In genomic region chr16:19108409-19109287, GRCh38 we compare ENCODE assay signal across 23 cellular contexts. TPM values are rescaled to one million over a fixed set of nuclear protein-coding genes. Genes with fewer than 3 reads are reported as not detected.
DNase-seq lines count a peak whose midpoint lies in the region; ATAC-seq lines count a peak whose summit lies in the region.
"Had no signal": no experiment of that assay in that cellular context is flagged by ENCODE, and none has a peak within 500 bp of the region (broad histone marks: within the 10 kb centered on the region; RNA-seq: fewer than 3 reads in every experiment).

No MANE protein-coding gene starts in this region.

- H3K27me3 Mint-ChIP-seq in activated CD4-positive, alpha-beta T cell treated with anti-CD3 and anti-CD28 coated beads, Interleukin-2, amount 10 ng/mL, durations not matched to agents 24 days and 14 days: peaks cover 13% of the 10 kb centered on the region
- H3K27me3 Mint-ChIP-seq in stimulated activated memory B cell treated with anti-CD40 and anti-IgM and Interleukin-4, amounts not matched to agents 10 μg/mL and 1 μg/mL and 100 μg/mL, for 72 hours: peaks cover 8% of the 10 kb centered on the region

- intact Hi-C loops in activated CD4-positive, alpha-beta T cell treated with anti-CD3 and anti-CD28 coated beads, Interleukin-2, amount 10 ng/mL, durations not matched to agents 24 days and 14 days (cut with micrococcal nuclease): no loop called here

- no peaks in the 10 kb centered on the region for H3K79me2 ChIP-seq in Karpas-422 (ENCODE audit: low read length)

- H3K27ac Mint-ChIP-seq in activated CD4-positive, alpha-beta T cell treated with anti-CD3 and anti-CD28 coated beads, Interleukin-2, amount 10 ng/mL, durations not matched to agents 24 days and 14 days: peak overlapping the region; percentile 46
- H3K27ac Mint-ChIP-seq in stimulated activated memory B cell treated with anti-CD40 and anti-IgM and Interleukin-4, amounts not matched to agents 10 μg/mL and 1 μg/mL and 100 μg/mL, for 72 hours: peak overlapping the region; percentile 77

- H3K36me3 Mint-ChIP-seq in activated CD4-positive, alpha-beta T cell treated with anti-CD3 and anti-CD28 coated beads, Interleukin-2, amount 10 ng/mL, durations not matched to agents 24 days and 14 days (ENCODE audit: low read depth): peaks cover 2% of the 10 kb centered on the region
- H3K36me3 Mint-ChIP-seq in stimulated activated memory B cell treated with anti-CD40 and anti-IgM and Interleukin-4, amounts not matched to agents 10 μg/mL and 1 μg/mL and 100 μg/mL, for 72 hours: no peaks in the 10 kb centered on the region

- no peak overlapping the region for H3K4me3 Mint-ChIP-seq in activated CD4-positive, alpha-beta T cell treated with anti-CD3 and anti-CD28 coated beads, Interleukin-2, amount 10 ng/mL, durations not matched to agents 24 days and 14 days
- no peak overlapping the region for H3K4me3 Mint-ChIP-seq in stimulated activated memory B cell treated with anti-CD40 and anti-IgM and Interleukin-4, amounts not matched to agents 10 μg/mL and 1 μg/mL and 100 μg/mL, for 72 hours

- no peaks in the 10 kb centered on the region for H3K36me3 ChIP-seq in Karpas-422 (ENCODE audit: insufficient read depth, low read length)
- H3K36me3 ChIP-seq: lower lobe of right lung, MG63, neutrophil, spleen, transverse colon had no signal

- H3K9ac ChIP-seq in Karpas-422 (ENCODE audit: low read length): no peak overlapping the region

- no peak overlapping the region for H3K4me2 ChIP-seq in Karpas-422 (ENCODE audit: low read depth, low read length, poor library complexity, severe bottlenecking)

- no peaks in the 10 kb centered on the region for H3K9me3 ChIP-seq in Karpas-422 (ENCODE audit: low read length)
- H3K9me3 ChIP-seq: lower lobe of right lung, MG63, neutrophil, spleen, transverse colon had no signal

- no peak for DNase-seq in activated CD4-positive, alpha-beta T cell treated with anti-CD3 and anti-CD28 coated beads, Interleukin-2, amount 10 ng/mL, durations not matched to agents 24 days and 14 days
- no peak for DNase-seq in activated CD4-positive, alpha-beta T cell treated with anti-CD3 and anti-CD28 coated beads, Interleukin-2, amount 50 U/mL, for 4 hours
- DNase-seq in Karpas-422 (peak; percentile 32), dermis blood vessel endothelial cell (peak; percentile 68), KBM-7 (no peak), T-helper 9 cell (no peak)
- DNase-seq in effector CD4-positive, alpha-beta T cell: no peak
- DNase-seq: 8988T; DMS79 treated with DMSO at 0.1 percent for 48 hours; kidney; NCI-H146; SIG-M5; stimulated activated CD4-positive, alpha-beta T cell treated with anti-CD3 and anti-CD28 coated beads, Interleukin-4, amount 100 ng/mL, for 24 hours; T-helper 1 cell had no signal

- H3K9me3 Mint-ChIP-seq in activated CD4-positive, alpha-beta T cell treated with anti-CD3 and anti-CD28 coated beads, Interleukin-2, amount 10 ng/mL, durations not matched to agents 24 days and 14 days: no peaks in the 10 kb centered on the region
- H3K9me3 Mint-ChIP-seq in stimulated activated memory B cell treated with anti-CD40 and anti-IgM and Interleukin-4, amounts not matched to agents 10 μg/mL and 1 μg/mL and 100 μg/mL, for 72 hours: no peaks in the 10 kb centered on the region
- H3K9me3 Mint-ChIP-seq: activated naive CD4-positive, alpha-beta T cell treated with anti-CD3 and anti-CD28 coated beads, Interleukin-2, amount 50 U/mL, for 72 hours had no signal

- no peaks in the 10 kb centered on the region for H3K27me3 ChIP-seq in Karpas-422 (ENCODE audit: low read length)
- H3K27me3 ChIP-seq: MG63, transverse colon had no signal

- no peak overlapping the region for H2AFZ ChIP-seq in Karpas-422 (ENCODE audit: low read length)

- no peaks in the 10 kb centered on the region for H3K4me1 ChIP-seq in Karpas-422 (ENCODE audit: low read length)

- peaks cover 30% of the 10 kb centered on the region for H3K4me1 Mint-ChIP-seq in activated CD4-positive, alpha-beta T cell treated with anti-CD3 and anti-CD28 coated beads, Interleukin-2, amount 10 ng/mL, durations not matched to agents 24 days and 14 days
- H3K4me1 Mint-ChIP-seq in stimulated activated memory B cell treated with anti-CD40 and anti-IgM and Interleukin-4, amounts not matched to agents 10 μg/mL and 1 μg/mL and 100 μg/mL, for 72 hours: peaks cover 34% of the 10 kb centered on the region

- in situ Hi-C loops in KBM-7 (cut with MboI; ENCODE audit: low pct_unique_long_range_greater_than_20kb, low sequenced_read_pairs): no loop called here

- no peak overlapping the region for H3K4me3 ChIP-seq in Karpas-422 (ENCODE audit: low read length)
- H3K4me3 ChIP-seq: lower lobe of right lung, MG63, spleen, transverse colon had no signal

- no peak for ATAC-seq in stimulated activated memory B cell treated with anti-CD40 and anti-IgM and Interleukin-4, amounts not matched to agents 10 μg/mL and 1 μg/mL and 100 μg/mL, for 72 hours

- no peak overlapping the region for H3K27ac ChIP-seq in Karpas-422 (ENCODE audit: low read length)
- H3K27ac ChIP-seq: HL-60, neutrophil had no signal

- H4K20me1 ChIP-seq in Karpas-422 (ENCODE audit: insufficient read depth, low read depth, low read length): no peaks in the 10 kb centered on the region

- H3K9me2 ChIP-seq in Karpas-422 (replicated peaks; ENCODE audit: insufficient read depth, low read length): no peaks in the 10 kb centered on the region

RNA-seq across cellular contexts. Expression of gene ITPRIPL2, which starts 5.1 kb away (rescaled TPM):
- 57.6 and 58.4 TPM in 2 replicates for total RNA-seq in activated CD4-positive, alpha-beta T cell treated with anti-CD3 and anti-CD28 coated beads, Interleukin-2, amount 10 ng/mL, durations not matched to agents 24 days and 14 days
- total RNA-seq in Karpas-422 (2014; rRNA removed; shearing (Covaris generic); ENCODE audit: low replicate concordance): not detected in 2 replicates
- 40.2 and 51.3 TPM in 2 replicates for total RNA-seq in dermis blood vessel endothelial cell

RNA-seq across cellular contexts. Expression of gene COQ7, which starts 41.2 kb away (rescaled TPM):
- total RNA-seq in activated CD4-positive, alpha-beta T cell treated with anti-CD3 and anti-CD28 coated beads, Interleukin-2, amount 10 ng/mL, durations not matched to agents 24 days and 14 days: 21.6 and 22.0 TPM in 2 replicates
- 6.1 and 31.7 TPM in 2 replicates for total RNA-seq in Karpas-422 (2014; rRNA removed; shearing (Covaris generic); ENCODE audit: low replicate concordance)
- 23.5 and 32.1 TPM in 2 replicates for total RNA-seq in dermis blood vessel endothelial cell

RNA-seq across cellular contexts. Expression of gene SYT17, which starts 59.4 kb away (rescaled TPM):
- 1.3 and 1.9 TPM in 2 replicates for total RNA-seq in activated CD4-positive, alpha-beta T cell treated with anti-CD3 and anti-CD28 coated beads, Interleukin-2, amount 10 ng/mL, durations not matched to agents 24 days and 14 days
- total RNA-seq in Karpas-422 (2014; rRNA removed; shearing (Covaris generic); ENCODE audit: low replicate concordance): not detected in 2 replicates
- 2.2 and 2.9 TPM in 2 replicates for total RNA-seq in dermis blood vessel endothelial cell
- total RNA-seq: activated CD8-positive, alpha-beta memory T cell treated with anti-CD3 and anti-CD28 coated beads for 36 hours; activated naive CD4-positive, alpha-beta T cell treated with anti-CD3 and anti-CD28 coated beads, Interleukin-2, amount 50 U/mL, for 72 hours had no signal

Comparison
In these comparisons a context has a peak if more than half of its experiments do, and no peak if none do; other contexts are left out.
1. DNase-seq: peak in Karpas-422 (single experiment) and dermis blood vessel endothelial cell (single experiment); none in activated CD4-positive, alpha-beta T cell treated with anti-CD3 and anti-CD28 coated beads, Interleukin-2, amount 10 ng/mL, durations not matched to agents 24 days and 14 days (single experiment), activated CD4-positive, alpha-beta T cell treated with anti-CD3 and anti-CD28 coated beads, Interleukin-2, amount 50 U/mL, for 4 hours (0 of 2), effector CD4-positive, alpha-beta T cell (single experiment), KBM-7 (single experiment) and T-helper 9 cell (single experiment).
2. RNA of gene ITPRIPL2, which starts 5.1 kb away (total RNA-seq): 57.6 to 58.4 TPM in activated CD4-positive, alpha-beta T cell treated with anti-CD3 and anti-CD28 coated beads, Interleukin-2, amount 10 ng/mL, durations not matched to agents 24 days and 14 days and 40.2 to 51.3 TPM in dermis blood vessel endothelial cell; not detected in Karpas-422; every median in the first group is over 10 times any median in the second.